ENCODE assay signal across 25 cellular contexts in the genomic region with DNA sequence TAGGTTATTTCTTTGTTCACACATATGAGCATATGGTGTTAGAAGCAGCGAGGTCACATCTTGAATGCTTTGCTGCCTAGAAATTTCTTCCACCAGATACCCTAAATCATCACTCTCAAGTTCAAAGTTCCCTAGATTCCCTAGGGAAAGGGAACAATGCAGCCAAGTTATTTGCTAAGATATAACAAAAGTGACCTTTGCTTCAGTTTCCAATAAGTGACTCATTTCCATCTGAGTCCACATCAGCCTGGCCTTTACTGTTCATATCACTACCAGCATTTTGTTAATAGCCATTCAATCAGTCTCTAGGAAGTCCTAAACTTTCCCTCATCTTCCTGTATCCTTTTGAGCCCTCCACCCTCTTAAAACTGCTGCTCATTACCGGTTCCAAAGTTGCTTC.
"Had no signal": no experiment of that assay in that cellular context is flagged by ENCODE, and none has a peak within 500 bp of the region (broad histone marks: within the 10 kb centered on the region; RNA-seq: fewer than 3 reads in every experiment).

No MANE protein-coding gene starts in this region.

- H3K36me3 ChIP-seq: left lung, ovary, right atrium auricular region, right lobe of liver, stomach, thyroid gland, transverse colon, upper lobe of left lung, vagina had no signal

- H3K4me1 ChIP-seq: left lung, right atrium auricular region, right lobe of liver, stomach, testis, thyroid gland, transverse colon, upper lobe of left lung, vagina had no signal

- ATAC-seq: left colon; left lung; mucosa of descending colon; naive thymus-derived CD4-positive, alpha-beta T cell; natural killer cell treated with Interleukin-12 subunit alpha and Interleukin-12 subunit beta and Interleukin-15 and Interleukin-18, amount 100 ng/mL, for 72 hours; right lobe of liver; stimulated activated naive CD8-positive, alpha-beta T cell treated with anti-CD3 and anti-CD28 coated beads, Interleukin-15, Interleukin-2, amounts not matched to agents 100 U/mL and 50 U/mL, for 24 hours had no signal

- DNase-seq: immature natural killer cell; kidney; left colon; left lung; mesendoderm; midbrain; mucosa of descending colon; naive thymus-derived CD4-positive, alpha-beta T cell; ovary; right lobe of liver; stimulated activated CD4-positive, alpha-beta T cell treated with anti-CD3 and anti-CD28 coated beads, Interleukin-12 subunit alpha, Interleukin-12 subunit beta, amount 100 ng/mL, for 4 hours; stimulated activated CD4-positive, alpha-beta T cell treated with anti-CD3 and anti-CD28 coated beads, Interleukin-15, amount 100 ng/mL, for 24 hours; stimulated activated CD4-positive, alpha-beta T cell treated with anti-CD3 and anti-CD28 coated beads, Interleukin-2, amount 100 ng/mL, for 24 hours; stimulated activated CD4-positive, alpha-beta T cell treated with anti-CD3 and anti-CD28 coated beads, Interleukin-4, amount 100 ng/mL, for 1 hour; stimulated activated naive B cell treated with anti-CD40 and anti-IgM and Interleukin-4, amounts not matched to agents 10 μg/mL and 1 μg/mL and 100 μg/mL, for 72 hours; stimulated activated naive CD8-positive, alpha-beta T cell treated with anti-CD3 and anti-CD28 coated beads, Interleukin-15, Interleukin-2, amounts not matched to agents 100 U/mL and 50 U/mL, for 24 hours; stomach; testis; thyroid gland; transverse colon; upper lobe of left lung had no signal

- H3K27me3 ChIP-seq: left lung, ovary, right atrium auricular region, right lobe of liver, stomach, testis, thyroid gland, transverse colon, upper lobe of left lung, vagina had no signal

- H3K4me3 ChIP-seq: left lung, lung, mucosa of descending colon, ovary, right atrium auricular region, right lobe of liver, stomach, testis, thyroid gland, transverse colon, upper lobe of left lung, vagina had no signal

- H3K27ac ChIP-seq: left lung, ovary, right atrium auricular region, right lobe of liver, stomach, testis, thyroid gland, transverse colon, upper lobe of left lung, vagina had no signal

- H3K9me3 ChIP-seq: mucosa of descending colon, ovary, right lobe of liver, testis, thyroid gland, vagina had no signal
